ENCODE assay signal across 29 cellular contexts in the genomic region with DNA sequence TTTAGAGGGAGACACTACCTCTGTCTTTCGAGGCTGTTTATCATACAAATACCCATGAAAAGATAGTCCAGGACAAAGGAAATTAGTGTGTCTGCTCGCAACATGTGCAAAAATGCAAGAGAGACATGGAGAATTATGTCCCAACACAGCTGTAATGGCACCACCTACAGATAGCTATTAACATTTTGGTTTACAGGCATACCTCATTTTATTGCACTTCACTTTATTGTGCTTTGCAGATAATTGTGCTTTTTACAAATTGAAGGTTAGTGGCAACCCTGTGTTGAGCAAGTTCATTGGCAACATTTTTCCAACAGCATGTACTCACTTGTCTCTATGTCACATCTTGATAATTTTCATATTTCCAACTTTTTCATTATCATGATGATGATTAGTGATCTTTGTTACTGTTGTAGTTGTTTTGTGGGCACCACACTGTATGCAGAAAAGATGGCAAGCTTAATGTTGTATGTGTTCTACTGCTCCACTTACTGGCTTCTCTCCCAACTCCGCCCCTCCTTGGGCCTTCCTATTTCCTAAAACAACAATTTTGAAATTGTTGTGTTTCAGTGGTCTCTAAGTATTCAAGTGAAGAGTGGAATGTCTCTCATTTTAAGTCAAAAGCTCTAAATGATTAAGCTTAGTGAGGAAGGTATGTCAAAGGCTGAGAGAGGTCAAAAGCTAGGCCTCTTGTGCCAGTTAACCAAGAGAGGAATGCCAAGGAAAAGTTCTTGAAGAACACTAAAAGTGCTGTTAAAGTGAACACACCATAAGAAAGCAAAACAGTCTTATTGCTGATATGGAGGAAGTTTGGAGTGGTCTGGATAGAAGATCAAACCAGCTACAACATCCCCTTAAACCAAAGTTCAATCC. TPM values are rescaled to one million over a fixed set of nuclear protein-coding genes. Genes with fewer than 3 reads are reported as not detected.
DNase-seq lines count a peak whose midpoint lies in the region; ATAC-seq, FAIRE-seq and TF ChIP-seq lines count a peak whose summit lies in the region.
"Had no signal": no experiment of that assay in that cellular context is flagged by ENCODE, and none has a peak within 500 bp of the region (broad histone marks: within the 10 kb centered on the region; RNA-seq: fewer than 3 reads in every experiment).

No MANE protein-coding gene starts in this region.

- no peak overlapping the region for H3K4me3 ChIP-seq in astrocyte (ENCODE audit: insufficient read depth, low read depth, low read length)
- no peak overlapping the region for H3K4me3 ChIP-seq in left lung
- H3K4me3 ChIP-seq: gastrocnemius medialis, Peyer's patch had no signal

- no peaks in the 10 kb centered on the region for H3K27me3 ChIP-seq in astrocyte (ENCODE audit: insufficient read depth, low read length)
- no peaks in the 10 kb centered on the region for H3K27me3 ChIP-seq in left lung
- H3K27me3 ChIP-seq: gastrocnemius medialis, Peyer's patch had no signal

- FAIRE-seq in astrocyte (lab: Jason Lieb, UNC) = peak; percentile 5
- FAIRE-seq: A204.1, endometrium had no signal

- H3K79me2 ChIP-seq in astrocyte (ENCODE audit: insufficient read depth, low read length) = peaks cover 3% of the 10 kb centered on the region

- no peaks in the 10 kb centered on the region for H3K27me3 Mint-ChIP-seq in activated naive CD8-positive, alpha-beta T cell
- H3K27me3 Mint-ChIP-seq in activated naive CD8-positive, alpha-beta T cell treated with anti-CD3 and anti-CD28 coated beads, Interleukin-2, amount 50 U/mL, for 24 hours = no peaks in the 10 kb centered on the region
- no peaks in the 10 kb centered on the region for H3K27me3 Mint-ChIP-seq in astrocyte (ENCODE audit: low read depth, unreplicated experiment)
- H3K27me3 Mint-ChIP-seq: activated CD4-positive, alpha-beta memory T cell treated with anti-CD3 and anti-CD28 coated beads for 36 hours; activated naive CD8-positive, alpha-beta T cell treated with anti-CD3 and anti-CD28 coated beads for 36 hours; CD4-positive, alpha-beta T cell; central memory CD8-positive, alpha-beta T cell; natural killer cell treated with Interleukin-12 subunit alpha and Interleukin-12 subunit beta and Interleukin-15 and Interleukin-18, amount 100 ng/mL, for 72 hours; stimulated activated memory B cell treated with anti-CD40 and anti-IgM and Interleukin-4, amounts not matched to agents 10 μg/mL and 1 μg/mL and 100 μg/mL, for 72 hours had no signal

- H3K4me1 ChIP-seq in astrocyte (ENCODE audit: insufficient read depth, low read length) (no peaks in the 10 kb centered on the region), left lung (peaks cover 0 to 37% of the 10 kb centered on the region in 2 donors)
- H3K4me1 ChIP-seq: Peyer's patch had no signal

- peak overlapping the region; percentile 1 for H3K27ac Mint-ChIP-seq in activated naive CD8-positive, alpha-beta T cell
- H3K27ac Mint-ChIP-seq in activated naive CD8-positive, alpha-beta T cell treated with anti-CD3 and anti-CD28 coated beads, Interleukin-2, amount 50 U/mL, for 24 hours = no peak overlapping the region
- no peak overlapping the region for H3K27ac Mint-ChIP-seq in astrocyte (ENCODE audit: unreplicated experiment)
- H3K27ac Mint-ChIP-seq: activated CD4-positive, alpha-beta memory T cell treated with anti-CD3 and anti-CD28 coated beads for 36 hours; activated naive CD8-positive, alpha-beta T cell treated with anti-CD3 and anti-CD28 coated beads for 36 hours; CD4-positive, alpha-beta T cell; H9; stimulated activated memory B cell treated with anti-CD40 and anti-IgM and Interleukin-4, amounts not matched to agents 10 μg/mL and 1 μg/mL and 100 μg/mL, for 72 hours had no signal

- intact Hi-C loops in left lung (cut with DNase I) = no loop called here

- H3K27ac ChIP-seq in astrocyte (ENCODE audit: low read depth, low read length) = no peak overlapping the region
- peak overlapping the region in 1 of 2 donors; percentile 5 for H3K27ac ChIP-seq in left lung
- H3K27ac ChIP-seq: gastrocnemius medialis, Peyer's patch had no signal

- peaks cover 28% of the 10 kb centered on the region for H3K36me3 Mint-ChIP-seq in activated naive CD8-positive, alpha-beta T cell
- H3K36me3 Mint-ChIP-seq in activated naive CD8-positive, alpha-beta T cell treated with anti-CD3 and anti-CD28 coated beads, Interleukin-2, amount 50 U/mL, for 24 hours (ENCODE audit: low read depth) = peaks cover 49% of the 10 kb centered on the region
- peaks cover 10% of the 10 kb centered on the region for H3K36me3 Mint-ChIP-seq in astrocyte (ENCODE audit: low read depth, unreplicated experiment)

- no peak overlapping the region for H3K4me3 Mint-ChIP-seq in activated naive CD8-positive, alpha-beta T cell
- H3K4me3 Mint-ChIP-seq in activated naive CD8-positive, alpha-beta T cell treated with anti-CD3 and anti-CD28 coated beads, Interleukin-2, amount 50 U/mL, for 24 hours = no peak overlapping the region
- H3K4me3 Mint-ChIP-seq in astrocyte (ENCODE audit: unreplicated experiment) = no peak overlapping the region
- H3K4me3 Mint-ChIP-seq: activated CD4-positive, alpha-beta memory T cell treated with anti-CD3 and anti-CD28 coated beads for 36 hours; activated naive CD8-positive, alpha-beta T cell treated with anti-CD3 and anti-CD28 coated beads for 36 hours; CD4-positive, alpha-beta T cell; central memory CD8-positive, alpha-beta T cell; H9; natural killer cell treated with Interleukin-12 subunit alpha and Interleukin-12 subunit beta and Interleukin-15 and Interleukin-18, amount 100 ng/mL, for 72 hours; stimulated activated memory B cell treated with anti-CD40 and anti-IgM and Interleukin-4, amounts not matched to agents 10 μg/mL and 1 μg/mL and 100 μg/mL, for 72 hours had no signal

- H3K4me2 ChIP-seq in astrocyte (ENCODE audit: low read length) = no peak overlapping the region

- peaks cover 12% of the 10 kb centered on the region for H4K20me1 ChIP-seq in astrocyte (ENCODE audit: insufficient read depth, low read length)

- DNase-seq in activated naive CD8-positive, alpha-beta T cell treated with anti-CD3 and anti-CD28 coated beads, Interleukin-2, amount 50 U/mL, for 24 hours = no peak
- DNase-seq in astrocyte (ENCODE audit: low read depth) (no peak), left lung (no peak), NCI-H1436 treated with DMSO at 0.1 percent for 48 hours (lab: John Stamatoyannopoulos, UW) (no peak), pons (ENCODE audit: low spot score) (no peak)
- no peak for DNase-seq in activated CD8-positive, alpha-beta memory T cell treated with anti-CD3 and anti-CD28 coated beads, Interleukin-2, amount 50 U/mL, for 48 hours
- DNase-seq: activated CD4-positive, alpha-beta memory T cell treated with anti-CD3 and anti-CD28 coated beads for 36 hours; activated effector memory CD4-positive, alpha-beta T cell treated with anti-CD3 and anti-CD28 coated beads, Interleukin-2, amount 50 U/mL, for 16 hours; activated naive CD8-positive, alpha-beta T cell treated with anti-CD3 and anti-CD28 coated beads for 36 hours; CD4-positive, alpha-beta T cell; DMS79 treated with DMSO at 0.1 percent for 48 hours; gastrocnemius medialis; GF-D8; H9; mammary epithelial cell; NCI-H146; NCI-H345; NCI-H69; Peyer's patch; SHP77; substantia nigra had no signal

- no peak overlapping the region for H2AFZ ChIP-seq in astrocyte (ENCODE audit: low read depth, low read length)

- peaks cover 38% of the 10 kb centered on the region for H3K4me1 Mint-ChIP-seq in activated naive CD8-positive, alpha-beta T cell (ENCODE audit: low read depth)
- peaks cover 39% of the 10 kb centered on the region for H3K4me1 Mint-ChIP-seq in activated naive CD8-positive, alpha-beta T cell treated with anti-CD3 and anti-CD28 coated beads, Interleukin-2, amount 50 U/mL, for 24 hours
- H3K4me1 Mint-ChIP-seq in astrocyte (ENCODE audit: low read depth, unreplicated experiment) = no peaks in the 10 kb centered on the region
- H3K4me1 Mint-ChIP-seq: H9 had no signal

- H3K36me3 ChIP-seq in astrocyte (ENCODE audit: insufficient read depth, low read length) = no peaks in the 10 kb centered on the region
- H3K36me3 ChIP-seq in left lung = peaks cover 0 to 12% of the 10 kb centered on the region in 2 donors

- TF ChIP-seq CTCF in astrocyte (IDR thresholded peaks at IDR 0.05; ENCODE audit: insufficient read depth, low read depth, low read length) (no peak), left lung (IDR thresholded peaks at IDR 0.05) (no peak)

- no peaks in the 10 kb centered on the region for H3K9me3 Mint-ChIP-seq in activated naive CD8-positive, alpha-beta T cell (ENCODE audit: low read depth)
- H3K9me3 Mint-ChIP-seq in activated naive CD8-positive, alpha-beta T cell treated with anti-CD3 and anti-CD28 coated beads, Interleukin-2, amount 50 U/mL, for 24 hours = no peaks in the 10 kb centered on the region
- H3K9me3 Mint-ChIP-seq in astrocyte (ENCODE audit: unreplicated experiment) = no peaks in the 10 kb centered on the region
- H3K9me3 Mint-ChIP-seq: activated CD4-positive, alpha-beta memory T cell treated with anti-CD3 and anti-CD28 coated beads for 36 hours; activated naive CD8-positive, alpha-beta T cell treated with anti-CD3 and anti-CD28 coated beads for 36 hours; CD4-positive, alpha-beta T cell; central memory CD8-positive, alpha-beta T cell; H9; natural killer cell treated with Interleukin-12 subunit alpha and Interleukin-12 subunit beta and Interleukin-15 and Interleukin-18, amount 100 ng/mL, for 72 hours; stimulated activated memory B cell treated with anti-CD40 and anti-IgM and Interleukin-4, amounts not matched to agents 10 μg/mL and 1 μg/mL and 100 μg/mL, for 72 hours had no signal

- H3K9me3 ChIP-seq in astrocyte (ENCODE audit: insufficient read depth, low read depth, low read length) = no peaks in the 10 kb centered on the region
- H3K9me3 ChIP-seq in left lung = no peaks in the 10 kb centered on the region
- H3K9me3 ChIP-seq: gastrocnemius medialis, Peyer's patch had no signal

- no peak for ATAC-seq in activated naive CD8-positive, alpha-beta T cell treated with anti-CD3 and anti-CD28 coated beads, Interleukin-2, amount 50 U/mL, for 24 hours
- ATAC-seq in left lung (peak; percentile 71), HG03175 (IDR thresholded peaks at IDR 0.05; ENCODE audit: unreplicated experiment) (no peak)
- ATAC-seq: activated CD4-positive, CD25-positive, alpha-beta regulatory T cell treated with anti-CD3 and anti-CD28 coated beads, Interleukin-2, amount 50 U/mL, for 24 hours; gastrocnemius medialis; natural killer cell treated with Interleukin-12 subunit alpha and Interleukin-12 subunit beta and Interleukin-15 and Interleukin-18, amount 100 ng/mL, for 72 hours; stimulated activated memory B cell treated with anti-CD40 and anti-IgM and Interleukin-4, amounts not matched to agents 10 μg/mL and 1 μg/mL and 100 μg/mL, for 72 hours had no signal

- H3K9ac ChIP-seq in astrocyte (ENCODE audit: low read length) = no peak overlapping the region

RNA-seq across cellular contexts. Expression of a gene that starts 52.0 kb away (rescaled TPM):
- total RNA-seq in astrocyte = 24.4 and 28.1 TPM in 2 replicates
- 10 to 100 TPM; 47.6 to 64.3 TPM for total RNA-seq in left lung
